In the genomic region with DNA sequence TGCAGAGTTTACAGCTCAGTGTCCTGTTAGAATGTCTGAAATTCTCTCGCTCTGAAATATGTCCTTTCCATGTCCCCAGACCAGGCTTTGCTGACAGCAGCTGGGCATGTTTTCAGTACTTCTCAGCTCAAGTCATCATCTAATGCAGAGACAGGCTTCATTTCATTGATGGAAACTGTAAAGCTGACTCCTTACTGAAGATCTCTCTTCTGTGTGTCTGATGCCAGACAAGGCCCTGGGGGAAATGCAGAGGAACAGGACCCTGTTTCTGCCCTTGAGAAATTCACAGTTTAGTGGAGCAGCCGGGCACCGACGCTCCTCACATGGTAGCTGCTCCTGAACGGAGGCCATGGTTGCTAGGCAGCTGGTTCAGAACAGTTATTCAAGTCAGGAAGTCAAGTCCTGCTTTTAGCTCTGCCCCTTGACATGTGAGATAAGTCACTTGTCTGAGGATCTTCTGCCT, we compare ENCODE assay signal across 17 cellular contexts. TPM values are rescaled to one million over a fixed set of nuclear protein-coding genes. Genes with fewer than 3 reads are reported as not detected.
DNase-seq lines count a peak whose midpoint lies in the region; ATAC-seq and TF ChIP-seq lines count a peak whose summit lies in the region.
"Had no signal": no experiment of that assay in that cellular context is flagged by ENCODE, and none has a peak within 500 bp of the region (broad histone marks: within the 10 kb centered on the region; RNA-seq: fewer than 3 reads in every experiment).

No MANE protein-coding gene starts in this region.

- TF ChIP-seq CTCF in brain (conservative IDR thresholded peaks at IDR 0.05) (no peak), right atrium auricular region (IDR thresholded peaks at IDR 0.05) (no peak), psoas muscle (IDR thresholded peaks at IDR 0.05) (no peak)

- no peaks in the 10 kb centered on the region for H3K36me3 Mint-ChIP-seq in brain
- H3K36me3 Mint-ChIP-seq: activated naive CD4-positive, alpha-beta T cell treated with anti-CD3 and anti-CD28 coated beads, Interleukin-2, amount 50 U/mL, for 72 hours; CD8-positive, alpha-beta T cell had no signal

- H3K4me3 ChIP-seq in right atrium auricular region (no peak overlapping the region), psoas muscle (peak overlapping the region; percentile 13)
- H3K4me3 ChIP-seq: transverse colon had no signal

- no peaks in the 10 kb centered on the region for H3K36me3 ChIP-seq in right atrium auricular region
- no peaks in the 10 kb centered on the region for H3K36me3 ChIP-seq in psoas muscle (ENCODE audit: insufficient read depth in 1 of 2, low read depth in 1 of 2)
- H3K36me3 ChIP-seq: transverse colon had no signal

- H3K27me3 ChIP-seq in right atrium auricular region (no peaks in the 10 kb centered on the region), psoas muscle (ENCODE audit: insufficient read depth in 3 of 3, low read length in 2 of 3) (no peaks in the 10 kb centered on the region)
- H3K27me3 ChIP-seq: transverse colon had no signal

- peak overlapping the region in 4 of 5 experiments; percentile 13 to 95 (median 78) for H3K27ac Mint-ChIP-seq in brain
- H3K27ac Mint-ChIP-seq: activated B cell treated with CpG ODN at 0.5 μM for 24 hours; activated naive CD4-positive, alpha-beta T cell treated with anti-CD3 and anti-CD28 coated beads, Interleukin-2, amount 50 U/mL, for 72 hours; CD8-positive, alpha-beta T cell had no signal

- H3K27me3 Mint-ChIP-seq in brain, result peaks cover 29% of the 10 kb centered on the region

- H3K9me3 ChIP-seq in right atrium auricular region (no peaks in the 10 kb centered on the region), psoas muscle (no peaks in the 10 kb centered on the region)
- H3K9me3 ChIP-seq: transverse colon had no signal

- peak; percentile 41 for DNase-seq in DMS 273 (lab: John Stamatoyannopoulos, UW; ENCODE audit: unreplicated experiment)
- DNase-seq in DMS 273 treated with DMSO at 0.1 percent for 48 hours (lab: John Stamatoyannopoulos, UW), result no peak
- DNase-seq in right atrium auricular region (ENCODE audit: low spot score), result no peak
- DNase-seq in psoas muscle, result peak in 1 of 2 donors; percentile 67
- DNase-seq in activated CD4-positive, alpha-beta T cell treated with anti-CD3 and anti-CD28 coated beads for 48 hours, result no peak
- DNase-seq in NK-92 treated with Interleukin-12 subunit alpha and Interleukin-12 subunit beta, amount 100 ng/mL, for 24 hours (lab: John Stamatoyannopoulos, UW), result no peak
- DNase-seq: activated B cell treated with CpG ODN at 0.5 μM for 24 hours; CD8-positive, alpha-beta T cell; effector memory CD4-positive, alpha-beta T cell; islet precursor cell; NCI-H226; stimulated activated CD4-positive, alpha-beta T cell treated with anti-CD3 and anti-CD28 coated beads, Interleukin-4, amount 100 ng/mL, for 24 hours; transverse colon had no signal

- peaks cover 61% of the 10 kb centered on the region for H3K4me1 Mint-ChIP-seq in brain

- H3K27ac ChIP-seq in right atrium auricular region (peak overlapping the region; percentile 57 to 81), psoas muscle (peak overlapping the region; percentile 85)
- H3K27ac ChIP-seq: 22Rv1, transverse colon had no signal

- 14 to 16% (median 15%) methylated on average over 5 of the region's 5 CpGs for WGBS in psoas muscle, 3 donors

- H3K4me1 ChIP-seq in right atrium auricular region (peaks cover 0 to 8% of the 10 kb centered on the region in 2 donors), psoas muscle (peaks cover 13% of the 10 kb centered on the region)
- H3K4me1 ChIP-seq: transverse colon had no signal

- ATAC-seq in psoas muscle (peak; percentile 85 to 98 (median 98)), GM18511 (IDR thresholded peaks at IDR 0.05; ENCODE audit: unreplicated experiment) (no peak)
- ATAC-seq: activated naive CD4-positive, alpha-beta T cell treated with anti-CD3 and anti-CD28 coated beads, Interleukin-2, amount 50 U/mL, for 72 hours; CD8-positive, alpha-beta T cell had no signal

- H3K4me3 Mint-ChIP-seq in brain, result peak overlapping the region in 3 of 5 experiments; percentile 24 to 56 (median 30)
- H3K4me3 Mint-ChIP-seq: activated B cell treated with CpG ODN at 0.5 μM for 24 hours; CD8-positive, alpha-beta T cell had no signal

- intact Hi-C loops in psoas muscle (cut with DNase I), result no loop called here

- H3K9me3 Mint-ChIP-seq in brain, result peaks cover 0 to 4% (median 0%) of the 10 kb centered on the region in 5 experiments
- H3K9me3 Mint-ChIP-seq: activated B cell treated with CpG ODN at 0.5 μM for 24 hours; activated naive CD4-positive, alpha-beta T cell treated with anti-CD3 and anti-CD28 coated beads, Interleukin-2, amount 50 U/mL, for 72 hours; CD8-positive, alpha-beta T cell had no signal

RNA-seq across cellular contexts. Expression of a gene that starts 24.6 kb away (rescaled TPM):
- polyA plus RNA-seq in brain (ENCODE audit: insufficient read depth, low read depth, low replicate concordance) (5.3 TPM), psoas muscle (10 to 100 TPM in 1 of 3 donors, 1 to 10 TPM in 2; 1.8 to 14.4 (median 3.7) TPM)
- total RNA-seq in right atrium auricular region (10 to 100 TPM; 14.1 to 24.5 TPM), psoas muscle (10 to 100 TPM in 2 of 4 donors, 1 to 10 TPM in 2; 4.1 to 32.1 (median 9.9) TPM)
